In the genomic region with DNA sequence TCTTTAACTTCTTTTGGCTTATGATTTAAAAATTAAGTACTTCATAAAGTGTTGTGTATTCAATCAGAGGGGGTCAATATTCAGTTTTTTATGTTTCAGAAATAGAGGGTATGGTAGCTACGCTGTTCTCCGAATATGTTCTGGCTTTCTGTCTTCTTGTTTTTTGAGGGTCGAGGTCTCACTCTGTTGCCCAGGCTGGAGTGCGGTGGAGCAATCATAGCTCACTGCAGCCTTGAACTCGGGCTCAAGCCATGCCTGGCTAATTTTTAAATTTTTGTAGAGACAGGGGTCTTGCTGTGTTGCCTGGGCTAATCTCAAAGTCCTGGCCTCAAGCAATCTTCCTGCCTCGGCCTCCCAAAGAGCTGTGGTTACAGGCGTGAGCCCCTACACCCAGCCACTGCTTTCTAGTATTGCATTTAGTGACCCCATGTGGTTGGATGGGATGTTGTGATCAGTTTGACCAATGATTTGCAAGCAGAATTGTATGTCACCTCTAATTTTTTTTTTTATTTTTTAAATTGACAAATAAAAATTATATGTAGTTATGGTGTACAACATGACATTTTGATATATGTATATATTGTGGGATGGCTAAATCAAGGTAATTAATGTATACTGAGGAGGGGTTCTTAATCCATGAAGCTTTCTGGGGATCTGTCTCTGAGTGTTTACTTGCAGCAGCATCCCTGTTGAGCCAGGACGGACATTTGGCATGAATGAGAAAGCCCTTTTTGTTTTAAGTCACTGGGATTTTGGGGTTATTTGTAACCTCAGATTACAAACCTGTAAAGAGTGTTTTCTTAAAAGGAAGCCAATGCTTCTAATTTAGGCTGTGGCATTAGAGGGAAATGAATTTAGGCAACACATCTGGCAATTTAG, we compare ENCODE assay signal across 14 cellular contexts. TPM values are rescaled to one million over a fixed set of nuclear protein-coding genes. Genes with fewer than 3 reads are reported as not detected.
DNase-seq lines count a peak whose midpoint lies in the region; ATAC-seq, FAIRE-seq and TF ChIP-seq lines count a peak whose summit lies in the region.
"Had no signal": no experiment of that assay in that cellular context is flagged by ENCODE, and none has a peak within 500 bp of the region (broad histone marks: within the 10 kb centered on the region; RNA-seq: fewer than 3 reads in every experiment).

No MANE protein-coding gene starts in this region.

- FAIRE-seq in small intestine (lab: Jason Lieb, UNC), result no peak
- FAIRE-seq in GM12892 (lab: Jason Lieb, UNC), result no peak

- no peak overlapping the region for H3K4me2 ChIP-seq in Loucy (ENCODE audit: low read depth, low read length, poor library complexity, severe bottlenecking)

- H3K27ac ChIP-seq in small intestine (ENCODE audit: low read depth in 1 of 2, low read length in 1 of 2), result no peak overlapping the region
- no peak overlapping the region for H3K27ac ChIP-seq in ascending aorta

- no peaks in the 10 kb centered on the region for H3K79me2 ChIP-seq in Loucy (ENCODE audit: insufficient read depth, low read length)

- H3K4me3 ChIP-seq in Loucy (ENCODE audit: low read length, poor library complexity, severe bottlenecking) (no peak overlapping the region), small intestine (ENCODE audit: low read depth in 1 of 2, low read length in 2 of 2) (no peak overlapping the region), ascending aorta (no peak overlapping the region)

- H3K27me3 ChIP-seq in Loucy (ENCODE audit: insufficient read depth, low read length, poor library complexity, severe bottlenecking) (no peaks in the 10 kb centered on the region), small intestine (ENCODE audit: control insufficient read depth in 2 of 2, insufficient read depth in 2 of 2, low read length in 2 of 2) (no peaks in the 10 kb centered on the region), ascending aorta (no peaks in the 10 kb centered on the region)

- H2AFZ ChIP-seq in Loucy (ENCODE audit: low read length), result no peak overlapping the region

- WGBS in small intestine, 3 donors, result 71 to 74% (median 73%) methylated on average over 8 of the region's 8 CpGs

- TF ChIP-seq POLR2A in GM12892 (IDR thresholded peaks at IDR 0.05; ENCODE audit: low read depth, low read length), result no peak

- H3K9me2 ChIP-seq in Loucy (replicated peaks; ENCODE audit: low read depth, low read length), result no peaks in the 10 kb centered on the region

- H3K9me3 ChIP-seq in Loucy (ENCODE audit: insufficient read depth, low read depth, low read length) (no peaks in the 10 kb centered on the region), small intestine (ENCODE audit: control insufficient read depth, low read depth) (no peaks in the 10 kb centered on the region), ascending aorta (no peaks in the 10 kb centered on the region)

- no peaks in the 10 kb centered on the region for H3K4me1 ChIP-seq in Loucy (ENCODE audit: insufficient read depth, low read length, poor library complexity, severe bottlenecking)
- no peaks in the 10 kb centered on the region for H3K4me1 ChIP-seq in small intestine (ENCODE audit: control insufficient read depth in 2 of 2, insufficient read depth in 1 of 2, low read depth in 1 of 2, low read length in 1 of 2)
- no peaks in the 10 kb centered on the region for H3K4me1 ChIP-seq in ascending aorta

- TF ChIP-seq CTCF in Loucy (conservative IDR thresholded peaks at IDR 0.05; ENCODE audit: low read length) (peak; percentile 49), ascending aorta (IDR thresholded peaks at IDR 0.05) (no peak)

- no peak for DNase-seq in left ventricle myocardium superior
- no peak for DNase-seq in left cardiac atrium
- peak; percentile 41 for DNase-seq in dermis blood vessel endothelial cell
- peak; percentile 18 for DNase-seq in small intestine
- DNase-seq in ascending aorta (ENCODE audit: low spot score in 2 of 2), result no peak
- no peak for DNase-seq in T-helper 1 cell
- DNase-seq in GM12892 (ENCODE audit: insufficient read length), result no peak
- DNase-seq: activated CD4-positive, alpha-beta T cell treated with anti-CD3 and anti-CD28 coated beads for 1 hour; activated naive CD4-positive, alpha-beta T cell treated with anti-CD3 and anti-CD28 coated beads for 36 hours; CD4-positive, CD25-positive, alpha-beta regulatory T cell; effector memory CD8-positive, alpha-beta T cell; NCI-H524 treated with DMSO at 0.1 percent for 48 hours; retina had no signal

- no peaks in the 10 kb centered on the region for H4K20me1 ChIP-seq in Loucy (ENCODE audit: insufficient read depth, low read length, poor library complexity, severe bottlenecking)

- no peaks in the 10 kb centered on the region for H3F3A ChIP-seq in Loucy (ENCODE audit: low read depth)

- intact Hi-C loops in left ventricle myocardium superior (cut with micrococcal nuclease), result no loop called here
- intact Hi-C loops in left cardiac atrium (cut with DNase I), result no loop called here
- intact Hi-C loops in ascending aorta (cut with DNase I), result no loop called here

- no peak overlapping the region for H3K9ac ChIP-seq in Loucy (ENCODE audit: low read depth, low read length, poor library complexity, severe bottlenecking)

- H3K36me3 ChIP-seq in Loucy (ENCODE audit: insufficient read depth, low read length), result no peaks in the 10 kb centered on the region
- no peaks in the 10 kb centered on the region for H3K36me3 ChIP-seq in small intestine (ENCODE audit: control insufficient read depth in 2 of 2, insufficient read depth in 2 of 2, low read length in 2 of 2)
- no peaks in the 10 kb centered on the region for H3K36me3 ChIP-seq in ascending aorta

- ATAC-seq in left ventricle myocardium superior (peak; percentile 70), left cardiac atrium (no peak)
- ATAC-seq: effector memory CD8-positive, alpha-beta T cell had no signal

RNA-seq across cellular contexts. Expression of gene DEK, which starts 38.5 kb away (rescaled TPM):
- 69.1 TPM for total RNA-seq in left ventricle myocardium superior
- 10 to 100 TPM; 72.9 to 87.2 TPM for total RNA-seq in left cardiac atrium
- total RNA-seq in dermis blood vessel endothelial cell, result 122 and 136 TPM in 2 replicates
- polyA plus RNA-seq in small intestine, result 10 to 100 TPM; 55.7 to 77.2 (median 61.1) TPM
- 51.2 TPM for total RNA-seq in ascending aorta
- 163 TPM for polyA plus RNA-seq in GM12892 (2012; ENCODE audit: missing spikeins)

Comparison
In these comparisons a context has a peak if more than half of its experiments do, and no peak if none do; other contexts are left out.
1. DNase-seq: peak in dermis blood vessel endothelial cell (single experiment) and small intestine (single experiment); none in left ventricle myocardium superior (single experiment), left cardiac atrium (single experiment), ascending aorta (0 of 2), T-helper 1 cell (0 of 5) and GM12892 (single experiment).